In the genomic region with DNA sequence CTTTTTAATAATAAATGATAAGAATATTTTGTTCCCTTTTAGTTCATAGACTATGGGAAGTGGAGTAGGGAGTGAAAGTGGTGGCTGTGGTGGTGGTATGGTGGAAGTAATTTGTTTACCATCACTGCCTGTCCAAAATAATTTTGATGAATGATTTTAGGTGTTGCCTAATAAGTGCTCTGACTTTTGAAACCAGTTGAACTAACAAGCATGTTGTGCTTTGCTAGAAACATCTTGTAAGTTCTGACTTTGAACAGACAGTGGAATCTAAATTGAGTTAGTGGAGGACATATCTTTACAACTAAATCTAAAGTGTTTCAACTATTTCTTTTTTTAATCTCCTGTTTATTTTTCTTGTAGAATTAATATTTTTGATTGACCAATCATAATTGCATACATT, we compare ENCODE assay signal across 2 cellular contexts.
TF ChIP-seq lines count a peak whose summit lies in the region.

No MANE protein-coding gene starts in this region.

TF ChIP-seq in HepG2, 621 proteins besides CTCF, POLR2A, EP300 and RAD21:
- TF ChIP-seq, protein P1, sequence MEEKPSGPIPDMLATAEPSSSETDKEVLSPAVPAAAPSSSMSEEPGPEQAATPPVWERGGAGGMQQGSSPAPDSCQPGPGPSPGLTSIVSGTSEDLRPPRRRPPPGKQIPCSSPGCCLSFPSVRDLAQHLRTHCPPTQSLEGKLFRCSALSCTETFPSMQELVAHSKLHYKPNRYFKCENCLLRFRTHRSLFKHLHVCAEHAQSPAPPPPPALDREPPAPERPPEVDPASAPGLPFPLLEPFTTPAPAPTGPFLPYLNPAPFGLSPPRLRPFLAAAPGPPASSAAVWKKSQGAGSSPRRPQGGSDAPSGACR (CRISPR knock-in tag; IDR thresholded peaks at IDR 0.05) = no peak
- TF ChIP-seq ZMYM3 (CRISPR knock-in tag; IDR thresholded peaks at IDR 0.05) (no peak), SNAPC2 (CRISPR knock-in tag; IDR thresholded peaks at IDR 0.05) (no peak), BRF2 (CRISPR knock-in tag; IDR thresholded peaks at IDR 0.05) (no peak), GLI4 (CRISPR knock-in tag; IDR thresholded peaks at IDR 0.05; ENCODE audit: borderline replicate concordance) (no peak), ZNF674 (CRISPR knock-in tag; IDR thresholded peaks at IDR 0.05; ENCODE audit: low read depth) (no peak), ZNF747 (CRISPR knock-in tag; IDR thresholded peaks at IDR 0.05; ENCODE audit: borderline replicate concordance) (no peak)
- TF ChIP-seq, protein P2, sequence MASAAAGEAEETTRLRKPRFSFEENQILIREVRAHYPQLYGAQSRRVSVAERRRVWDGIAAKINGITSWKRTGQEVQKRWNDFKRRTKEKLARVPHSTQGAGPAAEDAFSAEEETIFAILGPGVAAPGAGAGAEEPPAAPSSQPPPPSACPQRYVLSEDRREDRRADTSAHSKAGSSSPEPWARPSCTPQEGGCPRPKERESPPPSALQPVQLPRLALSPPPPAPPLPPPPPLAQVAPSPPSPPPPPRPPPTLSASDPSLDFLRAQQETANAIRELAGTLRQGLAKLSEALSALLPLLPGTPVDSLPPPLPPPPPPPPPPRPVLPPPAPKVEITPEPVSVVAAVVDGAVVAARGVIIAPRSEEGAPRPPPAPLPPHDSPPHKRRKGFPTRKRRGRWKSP (CRISPR knock-in tag; IDR thresholded peaks at IDR 0.05) = no peak
- TF ChIP-seq, protein P3, sequence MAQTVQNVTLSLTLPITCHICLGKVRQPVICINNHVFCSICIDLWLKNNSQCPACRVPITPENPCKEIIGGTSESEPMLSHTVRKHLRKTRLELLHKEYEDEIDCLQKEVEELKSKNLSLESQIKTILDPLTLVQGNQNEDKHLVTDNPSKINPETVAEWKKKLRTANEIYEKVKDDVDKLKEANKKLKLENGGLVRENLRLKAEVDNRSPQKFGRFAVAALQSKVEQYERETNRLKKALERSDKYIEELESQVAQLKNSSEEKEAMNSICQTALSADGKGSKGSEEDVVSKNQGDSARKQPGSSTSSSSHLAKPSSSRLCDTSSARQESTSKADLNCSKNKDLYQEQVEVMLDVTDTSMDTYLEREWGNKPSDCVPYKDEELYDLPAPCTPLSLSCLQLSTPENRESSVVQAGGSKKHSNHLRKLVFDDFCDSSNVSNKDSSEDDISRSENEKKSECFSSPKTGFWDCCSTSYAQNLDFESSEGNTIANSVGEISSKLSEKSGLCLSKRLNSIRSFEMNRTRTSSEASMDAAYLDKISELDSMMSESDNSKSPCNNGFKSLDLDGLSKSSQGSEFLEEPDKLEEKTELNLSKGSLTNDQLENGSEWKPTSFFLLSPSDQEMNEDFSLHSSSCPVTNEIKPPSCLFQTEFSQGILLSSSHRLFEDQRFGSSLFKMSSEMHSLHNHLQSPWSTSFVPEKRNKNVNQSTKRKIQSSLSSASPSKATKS (CRISPR knock-in tag; IDR thresholded peaks at IDR 0.05) = no peak

TF ChIP-seq in GM12878, 131 proteins besides CTCF, POLR2A, EP300 and RAD21:
- TF ChIP-seq ZBED1 (IDR thresholded peaks at IDR 0.05; ENCODE audit: borderline replicate concordance) = no peak
- TF ChIP-seq, protein P4, sequence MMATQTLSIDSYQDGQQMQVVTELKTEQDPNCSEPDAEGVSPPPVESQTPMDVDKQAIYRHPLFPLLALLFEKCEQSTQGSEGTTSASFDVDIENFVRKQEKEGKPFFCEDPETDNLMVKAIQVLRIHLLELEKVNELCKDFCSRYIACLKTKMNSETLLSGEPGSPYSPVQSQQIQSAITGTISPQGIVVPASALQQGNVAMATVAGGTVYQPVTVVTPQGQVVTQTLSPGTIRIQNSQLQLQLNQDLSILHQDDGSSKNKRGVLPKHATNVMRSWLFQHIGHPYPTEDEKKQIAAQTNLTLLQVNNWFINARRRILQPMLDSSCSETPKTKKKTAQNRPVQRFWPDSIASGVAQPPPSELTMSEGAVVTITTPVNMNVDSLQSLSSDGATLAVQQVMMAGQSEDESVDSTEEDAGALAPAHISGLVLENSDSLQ (IDR thresholded peaks at IDR 0.05) = peak; percentile 16; the same call in 1 of the 2 replicates
